8 cellular contexts compared by ENCODE assay signal in genomic region chr17:80970044-80970761, GRCh38. TPM values are rescaled to one million over a fixed set of nuclear protein-coding genes. Genes with fewer than 3 reads are reported as not detected.
DNase-seq lines count a peak whose midpoint lies in the region; ATAC-seq and TF ChIP-seq lines count a peak whose summit lies in the region.

No MANE protein-coding gene starts in this region.

- H3K4me1 Mint-ChIP-seq in T-helper 17 cell: peaks cover 7% of the 10 kb centered on the region

- H3K4me1 ChIP-seq in mucosa of descending colon (ENCODE audit: low read depth) (no peaks in the 10 kb centered on the region), uterus (peaks cover 6 to 15% of the 10 kb centered on the region in 2 donors)

- intact Hi-C loops in mucosa of descending colon (cut with DNase I, micrococcal nuclease): no loop called here
- intact Hi-C loops in uterus (cut with DNase I; ENCODE audit: low total_unique reads): no loop called here

- H3K27me3 ChIP-seq in uterus: no peaks in the 10 kb centered on the region

- peak overlapping the region in 1 of 2 donors; percentile 3 for H3K27ac ChIP-seq in uterus

- no peak overlapping the region for H3K27ac Mint-ChIP-seq in T-helper 17 cell

- H3K9me3 ChIP-seq in T-helper 17 cell (ENCODE audit: control insufficient read depth, low read length, poor library complexity, severe bottlenecking) (no peaks in the 10 kb centered on the region), mucosa of descending colon (no peaks in the 10 kb centered on the region), uterus (no peaks in the 10 kb centered on the region)

- no peaks in the 10 kb centered on the region for H3K36me3 ChIP-seq in mucosa of descending colon (ENCODE audit: low read depth)
- H3K36me3 ChIP-seq in uterus: no peaks in the 10 kb centered on the region

- H3K36me3 Mint-ChIP-seq in T-helper 17 cell (ENCODE audit: low read depth): peaks cover 4% of the 10 kb centered on the region

- H3K4me3 ChIP-seq in choroid plexus epithelial cell (ENCODE audit: low read depth, low read length): no peak overlapping the region
- no peak overlapping the region for H3K4me3 ChIP-seq in mucosa of descending colon
- H3K4me3 ChIP-seq in uterus: no peak overlapping the region

- peak; percentile 72 for ATAC-seq in T-helper 17 cell
- ATAC-seq in mucosa of descending colon: peak; percentile 64
- ATAC-seq in GM21576 (IDR thresholded peaks at IDR 0.05; ENCODE audit: unreplicated experiment): no peak

- peaks cover 13% of the 10 kb centered on the region for H3K27me3 Mint-ChIP-seq in T-helper 17 cell

- DNase-seq in AG20443 (ENCODE audit: low spot score) (peak; percentile 71), GM19240 (ENCODE audit: insufficient read length, low spot score) (peak; percentile 76), T-helper 17 cell (peak in 1 of 3 donors; percentile 37), choroid plexus epithelial cell (ENCODE audit: low read depth) (peak; percentile 28), mucosa of descending colon (peak; percentile 46 to 54 (median 49)), uterus (peak; percentile 63 to 65), HK-2 (ENCODE audit: unreplicated experiment) (no peak)

- TF ChIP-seq POLR2A in uterus (IDR thresholded peaks at IDR 0.05): no peak

- peak overlapping the region; percentile 49 for H3K4me3 Mint-ChIP-seq in T-helper 17 cell

- TF ChIP-seq CTCF in choroid plexus epithelial cell (conservative IDR thresholded peaks at IDR 0.05; ENCODE audit: low read depth, low read length): peak; percentile 62
- no peak for TF ChIP-seq CTCF in mucosa of descending colon (IDR thresholded peaks at IDR 0.05)
- TF ChIP-seq CTCF in uterus (IDR thresholded peaks at IDR 0.05): peak; percentile 45 to 77 (median 64)

RNA-seq across cellular contexts. Expression of gene CHMP6, which starts 21.4 kb away (rescaled TPM):
- total RNA-seq in T-helper 17 cell: 10 to 100 TPM; 21.0 to 25.6 TPM
- total RNA-seq in mucosa of descending colon: 10 to 100 TPM; 35.1 to 43.9 (median 35.4) TPM
- 10 to 100 TPM in 3 of 4 donors, 1 to 10 TPM in 1; 3.6 to 33.2 (median 19.8) TPM for total RNA-seq in uterus
